8 cellular contexts compared by ENCODE assay signal in the genomic region with DNA sequence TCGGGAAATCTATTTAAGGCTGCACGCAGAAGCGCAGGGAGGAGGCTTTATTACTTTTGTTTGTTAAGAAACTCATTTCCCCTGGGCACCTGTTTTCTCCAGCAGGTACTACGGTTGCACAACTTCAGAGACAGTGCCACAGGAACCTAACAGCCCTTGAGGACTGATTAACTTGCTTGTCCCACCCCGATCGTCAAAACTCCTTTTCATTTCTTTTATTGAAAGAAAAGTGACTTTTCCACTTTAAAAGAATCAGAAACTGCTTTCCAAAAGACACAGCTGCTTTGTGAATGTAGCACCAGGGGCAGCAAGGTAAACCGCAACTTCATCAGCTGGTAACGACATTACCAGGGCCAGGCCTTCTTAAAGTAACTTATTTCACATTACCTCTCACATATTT. TPM values are rescaled to one million over a fixed set of nuclear protein-coding genes. Genes with fewer than 3 reads are reported as not detected.
DNase-seq lines count a peak whose midpoint lies in the region; ATAC-seq and TF ChIP-seq lines count a peak whose summit lies in the region.

No MANE protein-coding gene starts in this region.

- no peaks in the 10 kb centered on the region for H3K9me2 ChIP-seq in PC-3 (replicated peaks; ENCODE audit: low read length)

- H3K4me3 ChIP-seq in PC-3 (ENCODE audit: low read length) (peak overlapping the region; percentile 98), epithelial cell of proximal tubule (ENCODE audit: low read depth, low read length) (peak overlapping the region; percentile 94), parathyroid adenoma (ENCODE audit: low read depth, low read length) (peak overlapping the region; percentile 98)

- no peaks in the 10 kb centered on the region for H3K27me3 ChIP-seq in PC-3 (ENCODE audit: low read length)
- no peaks in the 10 kb centered on the region for H3K27me3 ChIP-seq in parathyroid adenoma (ENCODE audit: control insufficient read depth, insufficient read depth, low read length)

- H3K9me3 ChIP-seq in PC-3 (ENCODE audit: low read length) (no peaks in the 10 kb centered on the region), parathyroid adenoma (ENCODE audit: control insufficient read depth, low read length) (no peaks in the 10 kb centered on the region)

- H3K36me3 ChIP-seq in PC-3 (ENCODE audit: low read depth, low read length) (peaks cover 15% of the 10 kb centered on the region), parathyroid adenoma (ENCODE audit: control insufficient read depth, insufficient read depth, low read length) (no peaks in the 10 kb centered on the region)

- peaks cover 49% of the 10 kb centered on the region for H4K20me1 ChIP-seq in PC-3 (ENCODE audit: low read length)

- H3K4me1 ChIP-seq in PC-3 (ENCODE audit: insufficient read depth, low read length) (peaks cover 48% of the 10 kb centered on the region), parathyroid adenoma (no peaks in the 10 kb centered on the region)

- TF ChIP-seq CTCF in PC-3 (conservative IDR thresholded peaks at IDR 0.05; ENCODE audit: low read depth, low read length) (no peak), epithelial cell of proximal tubule (conservative IDR thresholded peaks at IDR 0.05; ENCODE audit: low read depth, low read length) (no peak), parathyroid adenoma (IDR thresholded peaks at IDR 0.05) (no peak)

- H3K27ac ChIP-seq in PC-3 (ENCODE audit: low read length) (peak overlapping the region; percentile 84), parathyroid adenoma (peak overlapping the region; percentile 29)

- H2AFZ ChIP-seq in PC-3 (ENCODE audit: low read length) (no peak overlapping the region), parathyroid adenoma (no peak overlapping the region)

- ATAC-seq in PC-3: no peak
- ATAC-seq in GM21529 (IDR thresholded peaks at IDR 0.05; ENCODE audit: unreplicated experiment): no peak

- POLR2A ChIA-PET in PC-3 (lab: Charles Lee; ENCODE audit: unreplicated experiment): no interaction called here

- CTCF ChIA-PET in PC-3 (lab: Charles Lee): interaction anchor here (0.6 kb wide), 1 partner anchor 43 kb away, joined by 3 read pairs; no protein-coding TSS in a partner anchor

- DNase-seq in NCI-H1417 (lab: John Stamatoyannopoulos, UW) (peak; percentile 42 to 73 (median 48)), NCI-H1417 treated with DMSO at 0.1 percent for 48 hours (lab: John Stamatoyannopoulos, UW) (no peak), PC-3 (peak; percentile 49), epithelial cell of proximal tubule (ENCODE audit: low read depth) (no peak), NOMO-1 treated with DMSO at 0.1 percent for 48 hours (lab: John Stamatoyannopoulos, UW; ENCODE audit: unreplicated experiment) (no peak)
- DNase-seq in stimulated activated CD4-positive, alpha-beta T cell treated with anti-CD3 and anti-CD28 coated beads, Interleukin-15, amount 100 ng/mL, for 24 hours: no peak

- H3K9ac ChIP-seq in PC-3 (ENCODE audit: low read length): peak overlapping the region; percentile 97
- no peak overlapping the region for H3K9ac ChIP-seq in parathyroid adenoma

- TSS peak; percentile 27 for BruUV-seq in PC-3 (replicated peaks; lab: Mats Ljungman, UMichigan)

- intact Hi-C loops in PC-3 (cut with micrococcal nuclease): loop anchor here (10.0 kb wide), 2 partner anchors 241 to 301 kb away; no protein-coding TSS in a partner anchor

- H3K4me2 ChIP-seq in PC-3 (ENCODE audit: low read length) (peak overlapping the region; percentile 87), parathyroid adenoma (ENCODE audit: low read length) (peak overlapping the region; percentile 78)

- H3K79me2 ChIP-seq in PC-3 (ENCODE audit: low read length) (peaks cover 61% of the 10 kb centered on the region), parathyroid adenoma (peaks cover 23% of the 10 kb centered on the region)

- no peaks in the 10 kb centered on the region for H3F3A ChIP-seq in PC-3 (ENCODE audit: low read length, unreplicated experiment)

RNA-seq across cellular contexts. Expression of a gene that starts 1.5 kb away (rescaled TPM):
- total RNA-seq in PC-3 (2014; rRNA removed) (47.1 and 60.2 TPM in 2 replicates), epithelial cell of proximal tubule (36.5 and 54.9 TPM in 2 replicates)

Comparison
In these comparisons a context has a peak if more than half of its experiments do, and no peak if none do; other contexts are left out.
1. DNase-seq: peak in NCI-H1417 (3 of 3) and PC-3 (single experiment); none in NCI-H1417 treated with DMSO at 0.1 percent for 48 hours (single experiment), epithelial cell of proximal tubule (single experiment), NOMO-1 treated with DMSO at 0.1 percent for 48 hours (single experiment) and stimulated activated CD4-positive, alpha-beta T cell treated with anti-CD3 and anti-CD28 coated beads, Interleukin-15, amount 100 ng/mL, for 24 hours (single experiment).
2. Peak in every context shown above with its lines, with median percentiles within 50 percentile points of each other: H3K4me3 ChIP-seq.